16 cellular contexts compared by ENCODE assay signal in the genomic region with DNA sequence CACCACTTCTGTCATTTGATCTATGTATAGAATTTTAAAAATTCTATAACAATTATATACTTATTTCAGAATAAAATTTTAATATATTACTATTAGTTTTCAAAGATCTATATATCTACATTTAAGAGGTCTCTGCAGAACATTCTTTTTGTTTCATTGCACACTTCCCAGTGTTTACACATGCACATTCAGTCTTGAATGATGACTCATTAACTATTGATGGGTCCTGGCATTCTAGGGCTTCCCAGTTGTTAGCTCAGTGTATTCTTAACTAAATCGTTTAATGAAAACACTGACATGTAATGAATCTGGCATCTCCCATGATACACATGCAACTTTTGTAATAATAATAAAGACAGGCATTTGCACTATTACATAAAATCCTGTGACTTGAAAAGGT.
A peak's percentile ranks its signal among the peaks of the same experiment; 100 is the strongest.
DNase-seq lines count a peak whose midpoint lies in the region; ATAC-seq and TF ChIP-seq lines count a peak whose summit lies in the region.
"Had no signal": no experiment of that assay in that cellular context is flagged by ENCODE, and none has a peak within 500 bp of the region (broad histone marks: within the 10 kb centered on the region; RNA-seq: fewer than 3 reads in every experiment).

No MANE protein-coding gene starts in this region.

- POLR2A ChIA-PET in A673 (lab: Charles Lee; ENCODE audit: low non-redundant PET): no interaction called here

- H3K4me1 Mint-ChIP-seq in HFFc6 (ENCODE audit: low read depth): peaks cover 34% of the 10 kb centered on the region

- no peaks in the 10 kb centered on the region for H3K9me3 ChIP-seq in A673 (ENCODE audit: low read depth, low read length, poor library complexity, severe bottlenecking)
- H3K9me3 ChIP-seq: adrenal gland, gastrocnemius medialis, mucosa of descending colon had no signal

- no peak overlapping the region for H3K27ac ChIP-seq in A673 (ENCODE audit: low read depth, low read length, poor library complexity, severe bottlenecking)
- H3K27ac ChIP-seq in foreskin keratinocyte: no peak overlapping the region
- H3K27ac ChIP-seq: adrenal gland, coronary artery, gastrocnemius medialis, parathyroid adenoma had no signal

- no TSS peak for BruUV-seq in A673 (replicated peaks; lab: Mats Ljungman, UMichigan)

- H3K27ac Mint-ChIP-seq in HFFc6: no peak overlapping the region
- H3K27ac Mint-ChIP-seq: activated CD4-positive, alpha-beta memory T cell treated with anti-CD3 and anti-CD28 coated beads for 36 hours; activated T-cell treated with anti-CD3 and anti-CD28 coated beads, Interleukin-2, amount 50 U/mL, for 72 hours had no signal

- H3K9me3 Mint-ChIP-seq in HFFc6: no peaks in the 10 kb centered on the region
- H3K9me3 Mint-ChIP-seq: activated CD4-positive, alpha-beta memory T cell treated with anti-CD3 and anti-CD28 coated beads for 36 hours; activated T-cell treated with anti-CD3 and anti-CD28 coated beads, Interleukin-2, amount 50 U/mL, for 72 hours had no signal

- CTCF ChIA-PET in A673 (lab: Charles Lee): no interaction called here

- no peaks in the 10 kb centered on the region for H3K27me3 Mint-ChIP-seq in HFFc6 (ENCODE audit: insufficient read depth)
- H3K27me3 Mint-ChIP-seq: activated CD4-positive, alpha-beta memory T cell treated with anti-CD3 and anti-CD28 coated beads for 36 hours had no signal

- no peaks in the 10 kb centered on the region for H3K36me3 ChIP-seq in A673 (ENCODE audit: insufficient read depth, low read length, poor library complexity, severe bottlenecking)
- H3K36me3 ChIP-seq: adrenal gland, gastrocnemius medialis had no signal

- H3K4me3 ChIP-seq in A673 (ENCODE audit: low read depth, low read length, poor library complexity, severe bottlenecking): no peak overlapping the region
- H3K4me3 ChIP-seq in astrocyte of the spinal cord (ENCODE audit: low read depth, low read length): no peak overlapping the region
- H3K4me3 ChIP-seq: adrenal gland, coronary artery, gastrocnemius medialis, mucosa of descending colon had no signal

- intact Hi-C loops in A673 (cut with micrococcal nuclease; ENCODE audit: unreplicated experiment): loop anchor here (10.0 kb wide), 1 partner anchor 655 kb away; no protein-coding TSS in a partner anchor
- intact Hi-C loops in Right ventricle myocardium inferior (cut with DNase I): no loop called here

- H3K4me3 Mint-ChIP-seq in HFFc6: no peak overlapping the region
- H3K4me3 Mint-ChIP-seq: activated CD4-positive, alpha-beta memory T cell treated with anti-CD3 and anti-CD28 coated beads for 36 hours; activated T-cell treated with anti-CD3 and anti-CD28 coated beads, Interleukin-2, amount 50 U/mL, for 72 hours had no signal

- TF ChIP-seq CTCF in A673 (conservative IDR thresholded peaks at IDR 0.05; ENCODE audit: low read depth, low read length) (no peak), HFFc6 (IDR thresholded peaks at IDR 0.05) (no peak), astrocyte of the spinal cord (IDR thresholded peaks at IDR 0.05; ENCODE audit: low read depth, low read length) (no peak), foreskin keratinocyte (conservative IDR thresholded peaks at IDR 0.05) (no peak)

- ATAC-seq in foreskin keratinocyte: peak; percentile 64
- no peak for ATAC-seq in Right ventricle myocardium inferior
- no peak for ATAC-seq in GM18907 (IDR thresholded peaks at IDR 0.05; ENCODE audit: unreplicated experiment)
- ATAC-seq in HG03175 (IDR thresholded peaks at IDR 0.05; ENCODE audit: unreplicated experiment): no peak
- ATAC-seq: activated T-cell treated with anti-CD3 and anti-CD28 coated beads, Interleukin-2, amount 50 U/mL, for 72 hours; gastrocnemius medialis; mucosa of descending colon had no signal

- in situ Hi-C loops in astrocyte of the spinal cord (cut with HindIII; ENCODE audit: low sequenced_read_pairs): no loop called here

- H3K4me1 ChIP-seq in A673 (ENCODE audit: insufficient read depth, low read length, poor library complexity, severe bottlenecking) (peaks cover 44% of the 10 kb centered on the region), foreskin keratinocyte (peaks cover under 1% of the 10 kb centered on the region)
- H3K4me1 ChIP-seq: adrenal gland, parathyroid adenoma had no signal

- H3K27me3 ChIP-seq in A673 (replicated peaks; ENCODE audit: insufficient read depth, low read depth, low read length, poor library complexity) (no peaks in the 10 kb centered on the region), foreskin keratinocyte (no peaks in the 10 kb centered on the region)
- H3K27me3 ChIP-seq: adrenal gland, gastrocnemius medialis had no signal

- peak; percentile 33 for DNase-seq in A673 (ENCODE audit: low spot score)
- peak; percentile 56 for DNase-seq in HFFc6
- peak; percentile 63 for DNase-seq in astrocyte of the spinal cord (ENCODE audit: low read depth, low spot score)
- peak in 1 of 2 donors; percentile 48 for DNase-seq in foreskin keratinocyte
- no peak for DNase-seq in Right ventricle myocardium inferior (ENCODE audit: missing footprints)
- no peak for DNase-seq in C1 segment of cervical spinal cord (lab: John Stamatoyannopoulos, UW)
- DNase-seq: activated CD4-positive, alpha-beta memory T cell treated with anti-CD3 and anti-CD28 coated beads for 36 hours; activated T-cell treated with anti-CD3 and anti-CD28 coated beads, Interleukin-2, amount 50 U/mL, for 72 hours; adrenal gland; DND-41; gastrocnemius medialis; mucosa of descending colon had no signal

- H3K36me3 Mint-ChIP-seq in HFFc6 (ENCODE audit: low read depth): peaks cover 5% of the 10 kb centered on the region; the same call in 1 of the 2 replicates

Comparison
In these comparisons a context has a peak if more than half of its experiments do, and no peak if none do; other contexts are left out.
1. DNase-seq: peak in A673 (single experiment), HFFc6 (single experiment) and astrocyte of the spinal cord (single experiment); none in Right ventricle myocardium inferior (single experiment) and C1 segment of cervical spinal cord (0 of 14).